In the genomic region with DNA sequence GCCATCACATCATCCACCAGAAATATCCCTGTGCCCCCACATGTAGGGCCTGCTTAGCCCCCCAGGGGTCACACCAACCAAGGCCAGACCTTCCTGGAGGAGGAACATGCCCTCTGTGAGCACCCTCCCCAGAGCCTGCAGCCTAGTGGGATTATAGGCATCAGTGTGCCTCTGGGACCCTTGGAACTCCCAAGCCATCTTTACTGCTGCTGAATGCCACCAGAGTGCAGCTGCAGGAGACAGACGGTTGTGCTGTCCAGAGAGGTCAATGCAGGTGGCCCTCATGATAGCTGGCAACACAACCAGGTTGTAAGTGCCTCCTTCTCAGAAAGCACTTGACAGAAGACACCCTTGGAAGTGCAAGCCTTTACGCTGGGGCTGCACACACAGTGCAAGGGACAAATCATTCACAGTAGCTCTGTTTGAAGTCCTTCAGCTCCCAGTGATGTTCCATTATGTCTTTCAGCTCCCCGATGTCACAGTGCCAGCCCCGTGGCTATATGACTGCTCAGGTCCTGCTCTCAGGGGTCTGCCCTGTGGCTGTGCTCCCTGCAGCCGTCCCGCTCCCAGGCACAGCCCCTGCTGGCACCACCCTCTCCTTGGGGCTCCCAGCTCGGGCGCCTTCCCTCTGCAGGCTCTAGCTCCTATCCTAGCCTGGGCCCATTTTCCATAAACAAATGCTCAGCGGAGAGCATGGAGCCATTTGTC, we compare ENCODE assay signal across 27 cellular contexts.
A peak's percentile ranks its signal among the peaks of the same experiment; 100 is the strongest.
DNase-seq lines count a peak whose midpoint lies in the region; ATAC-seq and TF ChIP-seq lines count a peak whose summit lies in the region.
"Had no signal": no experiment of that assay in that cellular context is flagged by ENCODE, and none has a peak within 500 bp of the region (broad histone marks: within the 10 kb centered on the region; RNA-seq: fewer than 3 reads in every experiment).

No MANE protein-coding gene starts in this region.

- TF ChIP-seq CTCF in H9 (conservative IDR thresholded peaks at IDR 0.05) (no peak), RWPE1 (conservative IDR thresholded peaks at IDR 0.05; ENCODE audit: low read depth) (no peak), esophagus squamous epithelium (IDR thresholded peaks at IDR 0.05) (no peak)

- H3K4ac ChIP-seq in H9 (ENCODE audit: low read depth, low read length) = no peak overlapping the region

- H3K23ac ChIP-seq in H9 (ENCODE audit: insufficient read length, low read depth, low read length) = no peak overlapping the region

- H3K14ac ChIP-seq in H9 (ENCODE audit: insufficient read depth, low read length) = no peak overlapping the region; the same call in 1 of the 2 replicates

- H3K27me3 ChIP-seq in H9 (ENCODE audit: insufficient read depth, low read length) (no peaks in the 10 kb centered on the region), esophagus squamous epithelium (no peaks in the 10 kb centered on the region)
- H3K27me3 ChIP-seq: BE2C, breast epithelium, colonic mucosa had no signal

- H3K9me3 Mint-ChIP-seq in H9 = no peaks in the 10 kb centered on the region
- H3K9me3 Mint-ChIP-seq: activated T-helper 17 cell treated with anti-CD3 and anti-CD28 coated beads, Interleukin-2, amount 50 U/mL, for 72 hours; mesothelial cell of epicardium; naive B cell; T-cell had no signal

- intact Hi-C loops in esophagus squamous epithelium (cut with DNase I) = no loop called here
- intact Hi-C loops in posterior vena cava (cut with DNase I) = loop anchor here in 1 of 2 donors (10.0 kb wide), 1 partner anchor 1599 kb away; no protein-coding TSS in a partner anchor

- H3K4me1 ChIP-seq in H9 (ENCODE audit: insufficient read depth, low read length) = no peaks in the 10 kb centered on the region
- H3K4me1 ChIP-seq in esophagus squamous epithelium = peaks cover 19 to 83% (median 39%) of the 10 kb centered on the region in 3 donors
- H3K4me1 ChIP-seq: BE2C, colonic mucosa had no signal

- no peak overlapping the region for H2BK15ac ChIP-seq in H9 (ENCODE audit: low read depth, low read length)

- H3K9ac ChIP-seq in H9 (ENCODE audit: extremely low read depth, insufficient read length, low read length) = no peak overlapping the region
- H3K9ac ChIP-seq: KMS-11 had no signal

- H3K4me2 ChIP-seq in H9 (ENCODE audit: insufficient read depth, insufficient read length, low read length) = no peak overlapping the region
- H3K4me2 ChIP-seq: KMS-11 had no signal

- H4K91ac ChIP-seq in H9 (ENCODE audit: insufficient read length, low read depth, low read length) = no peak overlapping the region

- H3K27me3 Mint-ChIP-seq in H9 (ENCODE audit: low read depth) = peaks cover 2% of the 10 kb centered on the region
- H3K27me3 Mint-ChIP-seq: activated naive CD8-positive, alpha-beta T cell; naive B cell; T-cell had no signal

- H2BK20ac ChIP-seq in H9 (ENCODE audit: low read depth, low read length, poor library complexity, severe bottlenecking) = no peak overlapping the region

- H3K4me3 ChIP-seq in esophagus squamous epithelium = no peak overlapping the region
- H3K4me3 ChIP-seq: breast epithelium, colonic mucosa, left ventricle myocardium inferior, skin epidermis, thoracic aorta had no signal

- no peak overlapping the region for H3K27ac Mint-ChIP-seq in H9
- H3K27ac Mint-ChIP-seq: activated CD8-positive, alpha-beta T cell treated with anti-CD3 and anti-CD28 coated beads, Interleukin-2, amount 10 ng/mL, durations not matched to agents 7 days and 5 days; activated naive CD8-positive, alpha-beta T cell; activated T-helper 17 cell treated with anti-CD3 and anti-CD28 coated beads, Interleukin-2, amount 50 U/mL, for 72 hours; mesothelial cell of epicardium; naive B cell had no signal

- H3K18ac ChIP-seq in H9 (ENCODE audit: insufficient read length, low read depth, low read length) = no peak overlapping the region

- POLR2A ChIA-PET in RWPE1 (lab: Yijun Ruan, JAX; ENCODE audit: low non-redundant PET) = no interaction called here

- H2BK12ac ChIP-seq in H9 (ENCODE audit: insufficient read length, low read depth, low read length) = no peak overlapping the region

- H4K8ac ChIP-seq in H9 (replicated peaks; ENCODE audit: insufficient read length, low read depth, low read length) = no peak overlapping the region

- no peak overlapping the region for H3K4me3 Mint-ChIP-seq in H9
- H3K4me3 Mint-ChIP-seq: activated CD8-positive, alpha-beta T cell treated with anti-CD3 and anti-CD28 coated beads, Interleukin-2, amount 10 ng/mL, durations not matched to agents 7 days and 5 days; activated naive CD8-positive, alpha-beta T cell; activated T-helper 17 cell treated with anti-CD3 and anti-CD28 coated beads, Interleukin-2, amount 50 U/mL, for 72 hours; mesothelial cell of epicardium; T-cell had no signal

- no peaks in the 10 kb centered on the region for H3K23me2 ChIP-seq in H9 (ENCODE audit: insufficient read length, low read depth, low read length, poor library complexity, severe bottlenecking)

- H3K9me3 ChIP-seq in H9 (ENCODE audit: control insufficient read depth, low read depth, low read length) (no peaks in the 10 kb centered on the region), esophagus squamous epithelium (no peaks in the 10 kb centered on the region)
- H3K9me3 ChIP-seq: BE2C, breast epithelium, colonic mucosa, left ventricle myocardium inferior, thoracic aorta had no signal

- H2BK120ac ChIP-seq in H9 (ENCODE audit: low read depth, low read length, poor library complexity, severe bottlenecking) = no peak overlapping the region

- no peak overlapping the region for H3T11ph ChIP-seq in H9 (ENCODE audit: low read length)

- no peak overlapping the region for H3K56ac ChIP-seq in H9 (ENCODE audit: insufficient read length, low read depth, low read length)

- TF ChIP-seq POLR2A in esophagus squamous epithelium (IDR thresholded peaks at IDR 0.05) = no peak

- no peak for ATAC-seq in HG03442 (IDR thresholded peaks at IDR 0.05; ENCODE audit: unreplicated experiment)
- ATAC-seq: activated CD8-positive, alpha-beta T cell treated with anti-CD3 and anti-CD28 coated beads, Interleukin-2, amount 10 ng/mL, durations not matched to agents 7 days and 5 days; activated T-helper 17 cell treated with anti-CD3 and anti-CD28 coated beads, Interleukin-2, amount 50 U/mL, for 72 hours; stimulated activated naive CD8-positive, alpha-beta T cell treated with anti-CD3 and anti-CD28 coated beads, Interleukin-15, Interleukin-2, amounts not matched to agents 100 U/mL and 50 U/mL, for 24 hours; T-cell had no signal

- peak; percentile 15 for DNase-seq in H9
- DNase-seq in RWPE1 (ENCODE audit: low spot score) = no peak
- DNase-seq in esophagus squamous epithelium (lab: John Stamatoyannopoulos, UW) = no peak
- peak; percentile 71 for DNase-seq in posterior vena cava (ENCODE audit: low spot score)
- no peak for DNase-seq in caudate nucleus (lab: John Stamatoyannopoulos, UW)
- no peak for DNase-seq in stimulated activated naive CD4-positive, alpha-beta T cell treated with Interleukin-2 at 50 U/mL for 16 hours (lab: John Stamatoyannopoulos, UW)
- DNase-seq: activated CD4-positive, alpha-beta T cell treated with anti-CD3 and anti-CD28 coated beads for 4 hours; activated CD8-positive, alpha-beta T cell treated with anti-CD3 and anti-CD28 coated beads, Interleukin-2, amount 10 ng/mL, durations not matched to agents 7 days and 5 days; BE2C; effector memory CD4-positive, alpha-beta T cell; EL; glutamatergic neuron; GOT3; left ventricle myocardium inferior; naive B cell; stimulated activated naive CD8-positive, alpha-beta T cell treated with anti-CD3 and anti-CD28 coated beads, Interleukin-15, Interleukin-2, amounts not matched to agents 100 U/mL and 50 U/mL, for 24 hours; T-cell; WERI-Rb-1 had no signal

- H3K79me2 ChIP-seq in H9 (ENCODE audit: insufficient read depth, low read length) = no peaks in the 10 kb centered on the region

- H4K5ac ChIP-seq in H9 (ENCODE audit: insufficient read length, low read depth, low read length) = no peak overlapping the region

- no peak overlapping the region for H2AFZ ChIP-seq in H9 (ENCODE audit: low read length)

- H3K27ac ChIP-seq in H9 (ENCODE audit: insufficient read length, low read depth, low read length) = no peak overlapping the region
- H3K27ac ChIP-seq in RWPE1 = peak overlapping the region; percentile 74
- H3K27ac ChIP-seq in esophagus squamous epithelium = peak overlapping the region; percentile 73 to 93 (median 80)
- no peak overlapping the region for H3K27ac ChIP-seq in caudate nucleus (ENCODE audit: low read depth, low read length)
- H3K27ac ChIP-seq: breast epithelium, colonic mucosa, KMS-11, left ventricle myocardium inferior, thoracic aorta, WERI-Rb-1 had no signal

- CTCF ChIA-PET in RWPE1 (lab: Yijun Ruan, JAX) = interaction anchor here (0.6 kb wide), 1 partner anchor 572 kb away, joined by 5 read pairs; no protein-coding TSS in a partner anchor

- peaks cover 7 to 18% of the 10 kb centered on the region in 2 experiments; a peak in 3 of 4 replicates for H3K4me1 Mint-ChIP-seq in H9
- H3K4me1 Mint-ChIP-seq: naive B cell had no signal

- H3K79me1 ChIP-seq in H9 (ENCODE audit: insufficient read depth, low read depth, low read length, poor library complexity, severe bottlenecking) = no peaks in the 10 kb centered on the region

- no peak overlapping the region for H2AK5ac ChIP-seq in H9 (ENCODE audit: insufficient read length, low read length)

- H3K36me3 Mint-ChIP-seq in H9 (ENCODE audit: insufficient read depth in 1 of 3, low read depth in 3 of 3) = no peaks in the 10 kb centered on the region
- H3K36me3 Mint-ChIP-seq: mesothelial cell of epicardium, naive B cell, T-cell had no signal

- no peak overlapping the region for H2BK5ac ChIP-seq in H9 (ENCODE audit: insufficient read length, low read length)

- no CpG with 5 or more reads among the region's 9 CpGs for WGBS in H9 (ENCODE audit: extremely low coverage, insufficient read length, low lambda C conversion rate)
- WGBS in esophagus squamous epithelium, 2 donors = 83% methylated on average over 1 to 7 of the region's 9 CpGs

- H4K20me1 ChIP-seq in H9 (ENCODE audit: control insufficient read depth, insufficient read depth, insufficient read length) = no peaks in the 10 kb centered on the region

- H3K36me3 ChIP-seq in esophagus squamous epithelium = peaks cover 0 to 3% (median 0%) of the 10 kb centered on the region in 3 donors
- H3K36me3 ChIP-seq: BE2C, breast epithelium, colonic mucosa, left ventricle myocardium inferior, thoracic aorta, WERI-Rb-1 had no signal

Comparison
In these comparisons a context has a peak if more than half of its experiments do, and no peak if none do; other contexts are left out.
1. DNase-seq: peak in H9 (single experiment) and posterior vena cava (single experiment); none in RWPE1 (single experiment), esophagus squamous epithelium (single experiment), caudate nucleus (0 of 61) and stimulated activated naive CD4-positive, alpha-beta T cell treated with Interleukin-2 at 50 U/mL for 16 hours (single experiment).
2. H3K27ac ChIP-seq: peak in RWPE1 (single experiment) and esophagus squamous epithelium (4 of 4); none in H9 (single experiment) and caudate nucleus (single experiment).